Comparison of ENCODE assay signal across 8 cellular contexts in genomic region chr1:185170291-185170848, GRCh38. TPM values are rescaled to one million over a fixed set of nuclear protein-coding genes. Genes with fewer than 3 reads are reported as not detected.
DNase-seq lines count a peak whose midpoint lies in the region; ATAC-seq, FAIRE-seq and TF ChIP-seq lines count a peak whose summit lies in the region.

No MANE protein-coding gene starts in this region.

- no peak overlapping the region for H3K27ac Mint-ChIP-seq in WTC11
- H3K27ac Mint-ChIP-seq in mesothelial cell of epicardium: no peak overlapping the region

- FAIRE-seq in endothelial cell of umbilical vein (lab: Jason Lieb, UNC): peak; percentile 66

- no peaks in the 10 kb centered on the region for H3K27me3 ChIP-seq in endothelial cell of umbilical vein (ENCODE audit: control insufficient read depth in 2 of 2, insufficient read depth in 2 of 2, low read length in 2 of 2)
- H3K27me3 ChIP-seq in vagina: no peaks in the 10 kb centered on the region

- POLR2A ChIA-PET in WTC11 (lab: Charles Lee): interaction anchor here (0.6 kb wide), 1 partner anchor 114 kb away, joined by 3 read pairs; no protein-coding TSS in a partner anchor
- POLR2A ChIA-PET in endothelial cell of umbilical vein (lab: Charles Lee): no interaction called here

- H3K4me3 Mint-ChIP-seq in WTC11 (peak overlapping the region; percentile 42), mesothelial cell of epicardium (peak overlapping the region; percentile 39)

- no peak overlapping the region for H3K9ac ChIP-seq in endothelial cell of umbilical vein (replicated peaks; ENCODE audit: extremely low read depth, insufficient read depth, low read length)

- intact Hi-C loops in endothelial cell of umbilical vein (cut with micrococcal nuclease): loop anchor here (1.0 to 10.0 kb wide), 7 partner anchors 125 to 1044 kb away; partner anchors contain the start of gene RNF2
- intact Hi-C loops in vagina (cut with DNase I): no loop called here

- 0 out of 2 replicates have a peak, but pooled peaks have one; percentile 23 for TF ChIP-seq CTCF in WTC11 (IDR thresholded peaks at IDR 0.05)
- peak; percentile 61 to 65 for TF ChIP-seq CTCF in endothelial cell of umbilical vein (IDR thresholded peaks at IDR 0.05; ENCODE audit: extremely low read depth in 1 of 2, insufficient read depth in 1 of 2, low read depth in 1 of 2, low read length in 2 of 2)
- TF ChIP-seq CTCF in mesothelial cell of epicardium (IDR thresholded peaks at IDR 0.05; ENCODE audit: unreplicated experiment): peak; percentile 32
- TF ChIP-seq CTCF in vagina (IDR thresholded peaks at IDR 0.05): peak; percentile 37 to 74 (median 43)

- peak; percentile 73 for DNase-seq in DMS114 treated with DMSO at 0.1 percent for 48 hours (lab: John Stamatoyannopoulos, UW; ENCODE audit: unreplicated experiment)
- DNase-seq in NCI-H2227 (lab: John Stamatoyannopoulos, UW; ENCODE audit: unreplicated experiment): peak; percentile 73
- DNase-seq in WTC11 (ENCODE audit: low spot score): peak; percentile 48
- peak; percentile 80 for DNase-seq in endothelial cell of umbilical vein (ENCODE audit: low read depth, low spot score)
- DNase-seq in mesothelial cell of epicardium (ENCODE audit: low spot score in 2 of 2, unreplicated experiment in 2 of 2): no peak
- no peak for DNase-seq in vagina (ENCODE audit: extremely low spot score in 2 of 2)

- peak overlapping the region; percentile 60 for H2AFZ ChIP-seq in endothelial cell of umbilical vein (ENCODE audit: low read depth, low read length)

- H3K9me3 Mint-ChIP-seq in WTC11 (no peaks in the 10 kb centered on the region), mesothelial cell of epicardium (no peaks in the 10 kb centered on the region)

- no peaks in the 10 kb centered on the region for H3K27me3 Mint-ChIP-seq in WTC11 (ENCODE audit: low read depth)
- H3K27me3 Mint-ChIP-seq in mesothelial cell of epicardium (ENCODE audit: low read depth): no peaks in the 10 kb centered on the region

- H4K20me1 ChIP-seq in endothelial cell of umbilical vein (replicated peaks; ENCODE audit: control insufficient read depth, extremely low read depth, insufficient read depth, low read length): no peaks in the 10 kb centered on the region

- peaks cover 0 to 2% of the 10 kb centered on the region in 2 experiments for H3K36me3 ChIP-seq in endothelial cell of umbilical vein (ENCODE audit: control insufficient read depth in 2 of 2, extremely low read depth in 1 of 2, insufficient read depth in 2 of 2, low read length in 2 of 2)
- peaks cover 0 to 37% of the 10 kb centered on the region in 2 donors for H3K36me3 ChIP-seq in vagina

- CTCF ChIA-PET in WTC11 (lab: Charles Lee): interaction anchor here (0.6 to 1.7 kb wide), 50 partner anchors 8 to 622 kb away, joined by 3 to 35 read pairs (median 3); partner anchors contain the start of genes EDEM3, NIBAN1, RNF2 and SWT1
- CTCF ChIA-PET in endothelial cell of umbilical vein (lab: Charles Lee): interaction anchor here (0.6 to 7.2 kb wide), 67 partner anchors 9 to 1033 kb away, joined by 3 to 173 read pairs (median 4); partner anchors contain the start of genes EDEM3, NIBAN1, RNF2 and SWT1

- H3K4me1 ChIP-seq in endothelial cell of umbilical vein (ENCODE audit: control insufficient read depth, extremely low read depth, insufficient read depth, low read length) (peaks cover 6% of the 10 kb centered on the region), vagina (no peaks in the 10 kb centered on the region)

- H3K27ac ChIP-seq in endothelial cell of umbilical vein (ENCODE audit: insufficient read depth, low read depth, low read length) (no peak overlapping the region), vagina (no peak overlapping the region)

- H3K4me1 Mint-ChIP-seq in WTC11 (no peaks in the 10 kb centered on the region), mesothelial cell of epicardium (peaks cover 2% of the 10 kb centered on the region)

- H3K9me3 ChIP-seq in endothelial cell of umbilical vein (replicated peaks; ENCODE audit: control insufficient read depth, insufficient read depth, low read length) (no peaks in the 10 kb centered on the region), vagina (no peaks in the 10 kb centered on the region)

- H3K36me3 Mint-ChIP-seq in WTC11 (no peaks in the 10 kb centered on the region), mesothelial cell of epicardium (peaks cover 13% of the 10 kb centered on the region)

- H3K79me2 ChIP-seq in endothelial cell of umbilical vein (ENCODE audit: control insufficient read depth, insufficient read depth, low read length): no peaks in the 10 kb centered on the region

- dilution Hi-C loops in endothelial cell of umbilical vein (cut with MboI; ENCODE audit: extremely low pct_ligation_motif_present, low sequenced_read_pairs): no loop called here

- H3K4me3 ChIP-seq in endothelial cell of umbilical vein (replicated peaks in 1 of 3; ENCODE audit: insufficient read depth in 1 of 3, low read depth in 1 of 3, low read length in 3 of 3) (no peak overlapping the region), vagina (no peak overlapping the region)

- BruUV-seq in endothelial cell of umbilical vein (replicated peaks; lab: Mats Ljungman, UMichigan): no TSS peak

- no peaks in the 10 kb centered on the region for H3K9me1 ChIP-seq in endothelial cell of umbilical vein (replicated peaks; ENCODE audit: control insufficient read depth, extremely low read depth, insufficient read depth, low read length)

- H3K4me2 ChIP-seq in endothelial cell of umbilical vein (ENCODE audit: insufficient read depth, low read length): peak overlapping the region; percentile 6

- ATAC-seq in GM19438 (IDR thresholded peaks at IDR 0.05; ENCODE audit: low read depth, unreplicated experiment) (peak; percentile 89), HG03354 (IDR thresholded peaks at IDR 0.05; ENCODE audit: poor library complexity, severe bottlenecking, unreplicated experiment) (peak; percentile 96), WTC11 (peak; percentile 94)

- TF ChIP-seq POLR2A in endothelial cell of umbilical vein (IDR thresholded peaks at IDR 0.05; ENCODE audit: low read depth, low read length): no peak
- TF ChIP-seq POLR2A in vagina (IDR thresholded peaks at IDR 0.05): no peak

TF ChIP-seq in WTC11, 78 proteins besides CTCF, POLR2A, EP300 and RAD21 (continues in another document):
- TF ChIP-seq ZNF219 (CRISPR knock-in tag; IDR thresholded peaks at IDR 0.05; ENCODE audit: borderline replicate concordance) (no peak), TEAD1 (CRISPR knock-in tag; IDR thresholded peaks at IDR 0.05) (no peak), JAZF1 (CRISPR knock-in tag; IDR thresholded peaks at IDR 0.05) (no peak), NR1H2 (CRISPR knock-in tag; IDR thresholded peaks at IDR 0.05) (no peak)
- TF ChIP-seq, protein P1, sequence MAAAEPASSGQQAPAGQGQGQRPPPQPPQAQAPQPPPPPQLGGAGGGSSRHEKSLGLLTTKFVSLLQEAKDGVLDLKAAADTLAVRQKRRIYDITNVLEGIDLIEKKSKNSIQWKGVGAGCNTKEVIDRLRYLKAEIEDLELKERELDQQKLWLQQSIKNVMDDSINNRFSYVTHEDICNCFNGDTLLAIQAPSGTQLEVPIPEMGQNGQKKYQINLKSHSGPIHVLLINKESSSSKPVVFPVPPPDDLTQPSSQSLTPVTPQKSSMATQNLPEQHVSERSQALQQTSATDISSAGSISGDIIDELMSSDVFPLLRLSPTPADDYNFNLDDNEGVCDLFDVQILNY (CRISPR knock-in tag; IDR thresholded peaks at IDR 0.05): no peak

TF ChIP-seq in endothelial cell of umbilical vein, 7 proteins besides CTCF, POLR2A, EP300 and RAD21:
- TF ChIP-seq EZH2 (IDR thresholded peaks at IDR 0.05; ENCODE audit: borderline replicate concordance, low read depth, low read length, severe bottlenecking): no peak
- no peak for TF ChIP-seq MAX (IDR thresholded peaks at IDR 0.05; ENCODE audit: insufficient read depth, insufficient read length)
- TF ChIP-seq FOS (IDR thresholded peaks at IDR 0.05; ENCODE audit: borderline replicate concordance, insufficient read depth, low read length): no peak
- TF ChIP-seq POLR2AphosphoS5 (IDR thresholded peaks at IDR 0.05; ENCODE audit: insufficient read depth, low read depth, low read length): no peak
- TF ChIP-seq GATA2 (IDR thresholded peaks at IDR 0.05; ENCODE audit: insufficient read depth, insufficient read length, low read depth, low read length): no peak
- TF ChIP-seq JUN (IDR thresholded peaks at IDR 0.05; ENCODE audit: borderline replicate concordance, insufficient read depth, insufficient read length, low read depth): no peak
- TF ChIP-seq MYC (IDR thresholded peaks at IDR 0.05; ENCODE audit: low read depth, low read length): no peak

RNA-seq across cellular contexts. Expression of gene SWT1, which starts 13.4 kb away (rescaled TPM):
- total RNA-seq in WTC11 (2021) (5.4 to 5.8 TPM (median 5.5 TPM) in 3 replicates), endothelial cell of umbilical vein (3.6 and 4.3 TPM in 2 replicates), mesothelial cell of epicardium (8.0 to 8.6 TPM (median 8.1 TPM) in 3 replicates), vagina (6.9 TPM)
- polyA plus RNA-seq in endothelial cell of umbilical vein: 0.78 and 1.0 TPM in 2 replicates
- polyA plus RNA-seq in endothelial cell of umbilical vein (2011; cell fraction: cytosol; rRNA removed): 1.6 TPM in 2 replicates
- 4.1 and 4.9 TPM in 2 replicates for polyA plus RNA-seq in endothelial cell of umbilical vein (2011; cell fraction: nucleus; rRNA removed)
- 2.5 and 2.9 TPM in 2 replicates for polyA plus RNA-seq in endothelial cell of umbilical vein (2012)
- polyA minus RNA-seq in endothelial cell of umbilical vein: 1.8 and 1.9 TPM in 2 replicates
- 1.1 TPM for polyA minus RNA-seq in endothelial cell of umbilical vein (2011; cell fraction: cytosol; rRNA and poly(A)+ RNA removed)
- 5.7 and 7.1 TPM in 2 replicates for polyA minus RNA-seq in endothelial cell of umbilical vein (2011; cell fraction: nucleus; rRNA and poly(A)+ RNA removed)

RNA-seq across cellular contexts. Expression of gene TRMT1L, which starts 13.6 kb away (rescaled TPM):
- total RNA-seq in WTC11 (2021) (24.7 to 28.1 TPM (median 27.3 TPM) in 3 replicates), endothelial cell of umbilical vein (12.8 and 16.1 TPM in 2 replicates), mesothelial cell of epicardium (16.0 to 20.6 TPM (median 16.7 TPM) in 3 replicates), vagina (23.1 TPM)
- 7.4 and 7.9 TPM in 2 replicates for polyA plus RNA-seq in endothelial cell of umbilical vein
- 10.0 and 11.1 TPM in 2 replicates for polyA plus RNA-seq in endothelial cell of umbilical vein (2011; cell fraction: cytosol; rRNA removed)
- 12.6 and 15.5 TPM in 2 replicates for polyA plus RNA-seq in endothelial cell of umbilical vein (2011; cell fraction: nucleus; rRNA removed)
- 9.8 and 15.7 TPM in 2 replicates for polyA plus RNA-seq in endothelial cell of umbilical vein (2012)
- 39.1 and 40.5 TPM in 2 replicates for polyA minus RNA-seq in endothelial cell of umbilical vein
- polyA minus RNA-seq in endothelial cell of umbilical vein (2011; cell fraction: cytosol; rRNA and poly(A)+ RNA removed): 21.1 TPM
- polyA minus RNA-seq in endothelial cell of umbilical vein (2011; cell fraction: nucleus; rRNA and poly(A)+ RNA removed): 9.7 and 17.6 TPM in 2 replicates

Comparison
In these comparisons a context has a peak if more than half of its experiments do, and no peak if none do; other contexts are left out.
1. DNase-seq: peak in DMS114 treated with DMSO at 0.1 percent for 48 hours (single experiment), NCI-H2227 (single experiment), WTC11 (single experiment) and endothelial cell of umbilical vein (single experiment); none in mesothelial cell of epicardium (0 of 2) and vagina (0 of 2).
2. Peak in every context shown above with its lines, with median percentiles within 50 percentile points of each other: ATAC-seq and CTCF ChIP-seq.